In the genomic region with DNA sequence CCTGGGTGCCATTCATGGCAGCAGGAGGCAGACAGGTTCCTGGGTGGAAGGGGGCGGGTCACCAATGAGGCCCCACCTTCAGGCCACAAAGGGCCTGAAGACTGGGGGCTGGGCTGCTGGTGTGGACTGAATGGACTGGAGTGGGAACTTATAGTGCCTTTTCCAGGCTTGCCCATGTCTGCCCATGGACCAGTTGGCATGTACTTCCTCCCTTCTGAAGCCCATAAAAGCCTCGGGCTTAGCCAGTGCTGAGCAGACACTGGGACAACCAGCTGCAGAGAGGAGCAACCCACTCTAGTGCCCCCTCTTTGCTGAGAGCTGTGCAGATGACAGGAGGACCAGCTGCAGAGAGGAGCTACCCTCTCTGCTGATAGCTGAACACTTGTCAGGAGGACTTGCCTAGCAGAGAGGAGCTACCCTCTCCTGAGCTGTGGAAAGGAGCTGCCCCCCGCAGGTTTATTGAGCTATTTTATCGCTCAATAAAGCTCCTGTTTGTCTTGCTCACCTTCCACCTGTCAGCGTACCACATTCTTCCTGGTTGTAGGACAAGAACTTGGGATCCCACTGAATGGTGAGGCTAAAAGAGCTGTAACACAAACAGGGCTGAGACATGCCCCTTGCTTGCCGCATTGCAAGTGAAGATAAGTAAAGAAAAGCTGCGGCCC, we compare ENCODE assay signal across 25 cellular contexts.
"Had no signal": no experiment of that assay in that cellular context is flagged by ENCODE, and none has a peak within 500 bp of the region (broad histone marks: within the 10 kb centered on the region; RNA-seq: fewer than 3 reads in every experiment).

No MANE protein-coding gene starts in this region.

- ATAC-seq: left lobe of liver; naive thymus-derived CD4-positive, alpha-beta T cell; pancreas; sciatic nerve had no signal

- H3K27ac ChIP-seq: hepatocyte, lower lobe of right lung, pancreas, prostate gland, skin epidermis, suprapubic skin, thoracic aorta, tibial artery, upper lobe of right lung had no signal

- H3K4me3 ChIP-seq: hepatocyte, lower lobe of right lung, pancreas, prostate gland, skin epidermis, suprapubic skin, thoracic aorta, tibial artery, upper lobe of right lung had no signal

- H3K27me3 ChIP-seq: hepatocyte, pancreas, suprapubic skin, tibial artery, upper lobe of right lung had no signal

- H3K36me3 ChIP-seq: prostate gland had no signal

- H3K9me3 ChIP-seq: lower lobe of right lung, pancreas, prostate gland, suprapubic skin, thoracic aorta, tibial artery, upper lobe of right lung had no signal

- DNase-seq: islet precursor cell; lower lobe of right lung; mammary epithelial cell; mesenchymal stem cell; naive thymus-derived CD4-positive, alpha-beta T cell; nucleus accumbens; retina; stimulated activated CD4-positive, alpha-beta T cell treated with anti-CD3 and anti-CD28 coated beads, Interleukin-12 subunit alpha, Interleukin-12 subunit beta, amount 100 ng/mL, for 4 hours; stimulated activated CD4-positive, alpha-beta T cell treated with anti-CD3 and anti-CD28 coated beads, Interleukin-15, amount 100 ng/mL, for 24 hours; stimulated activated CD4-positive, alpha-beta T cell treated with anti-CD3 and anti-CD28 coated beads, Interleukin-2, amount 100 ng/mL, for 24 hours; stimulated activated CD4-positive, alpha-beta T cell treated with anti-CD3 and anti-CD28 coated beads, Interleukin-4, amount 100 ng/mL, for 1 hour; stimulated activated naive CD4-positive, alpha-beta T cell; tibial artery; trophoblast cell; upper lobe of right lung had no signal

- H3K27ac Mint-ChIP-seq: naive thymus-derived CD4-positive, alpha-beta T cell; natural killer cell treated with Interleukin-12 subunit alpha and Interleukin-12 subunit beta and Interleukin-15 and Interleukin-18, amount 100 ng/mL, for 72 hours; stimulated activated naive CD8-positive, alpha-beta T cell treated with anti-CD3 and anti-CD28 coated beads, Interleukin-15, Interleukin-2, amounts not matched to agents 100 ng/mL and 50 ng/mL, for 24 hours had no signal

- H3K4me3 Mint-ChIP-seq: naive thymus-derived CD4-positive, alpha-beta T cell; natural killer cell treated with Interleukin-12 subunit alpha and Interleukin-12 subunit beta and Interleukin-15 and Interleukin-18, amount 100 ng/mL, for 72 hours; stimulated activated naive CD8-positive, alpha-beta T cell treated with anti-CD3 and anti-CD28 coated beads, Interleukin-15, Interleukin-2, amounts not matched to agents 100 ng/mL and 50 ng/mL, for 24 hours had no signal

- H3K4me1 ChIP-seq: lower lobe of right lung, pancreas, prostate gland, suprapubic skin, tibial artery, upper lobe of right lung had no signal

- H3K27me3 Mint-ChIP-seq: naive thymus-derived CD4-positive, alpha-beta T cell; natural killer cell treated with Interleukin-12 subunit alpha and Interleukin-12 subunit beta and Interleukin-15 and Interleukin-18, amount 100 ng/mL, for 72 hours; stimulated activated naive CD8-positive, alpha-beta T cell treated with anti-CD3 and anti-CD28 coated beads, Interleukin-15, Interleukin-2, amounts not matched to agents 100 ng/mL and 50 ng/mL, for 24 hours had no signal
